18 cellular contexts compared by ENCODE assay signal in the genomic region with DNA sequence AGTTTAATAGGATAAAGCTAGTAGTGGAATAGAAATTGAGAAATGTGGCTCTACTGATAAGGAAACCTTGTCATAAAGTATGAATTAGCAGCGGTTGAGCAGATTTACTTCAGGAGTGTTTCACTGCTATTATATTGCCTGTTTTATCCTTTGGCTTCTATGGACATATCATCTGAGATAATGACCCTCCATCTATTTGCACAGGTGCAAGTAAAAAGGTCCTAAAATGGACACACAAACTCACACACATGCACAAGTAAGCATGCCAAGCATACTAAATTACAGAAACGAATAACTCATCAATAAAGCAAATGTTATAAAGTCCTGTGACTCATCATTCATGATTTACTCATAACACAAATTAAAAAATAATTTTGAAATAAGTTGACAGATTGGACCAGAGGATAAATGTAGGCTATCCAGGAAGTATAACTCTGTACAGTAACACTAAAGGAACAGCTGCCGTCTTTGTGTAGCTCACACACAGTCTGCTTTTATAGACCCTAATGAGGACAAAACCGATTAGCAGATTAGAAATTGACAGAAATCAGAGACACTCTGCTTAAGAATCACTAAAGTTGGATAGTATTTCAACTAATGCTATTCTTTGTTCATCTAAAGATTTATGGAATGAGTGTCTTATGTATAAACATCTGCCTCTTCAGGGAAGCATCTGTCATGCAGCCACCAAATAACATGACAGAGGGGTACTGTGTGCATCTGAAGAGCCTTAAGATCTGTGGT.
DNase-seq lines count a peak whose midpoint lies in the region.
"Had no signal": no experiment of that assay in that cellular context is flagged by ENCODE, and none has a peak within 500 bp of the region (broad histone marks: within the 10 kb centered on the region; RNA-seq: fewer than 3 reads in every experiment).

No MANE protein-coding gene starts in this region.

- H3K27me3 Mint-ChIP-seq in CD8-positive, alpha-beta memory T cell = no peaks in the 10 kb centered on the region
- H3K27me3 Mint-ChIP-seq: activated CD8-positive, alpha-beta T cell treated with anti-CD3 and anti-CD28 coated beads for 36 hours had no signal

- no peak overlapping the region for H3K27ac ChIP-seq in CD8-positive, alpha-beta memory T cell (ENCODE audit: low read depth, low read length)
- H3K27ac ChIP-seq: neural progenitor cell, right atrium auricular region, stomach, VCaP had no signal

- CTCF ChIA-PET in CD8-positive, alpha-beta memory T cell (lab: Charles Lee) = no interaction called here

- H3K36me3 Mint-ChIP-seq in CD8-positive, alpha-beta memory T cell = no peaks in the 10 kb centered on the region

- no peak overlapping the region for H3K27ac Mint-ChIP-seq in CD8-positive, alpha-beta memory T cell
- H3K27ac Mint-ChIP-seq: activated CD8-positive, alpha-beta T cell treated with anti-CD3 and anti-CD28 coated beads for 36 hours; neural progenitor cell had no signal

- H3K4me1 Mint-ChIP-seq in CD8-positive, alpha-beta memory T cell = no peaks in the 10 kb centered on the region
- H3K4me1 Mint-ChIP-seq: neural progenitor cell had no signal

- H3K4me3 ChIP-seq in CD8-positive, alpha-beta memory T cell (ENCODE audit: low read length) = no peak overlapping the region
- H3K4me3 ChIP-seq: neural progenitor cell, right atrium auricular region, stomach had no signal

- H3K36me3 ChIP-seq in CD8-positive, alpha-beta memory T cell (ENCODE audit: insufficient read depth, low read length) = no peaks in the 10 kb centered on the region
- H3K36me3 ChIP-seq: neural progenitor cell, right atrium auricular region, stomach had no signal

- H3K4me1 ChIP-seq in CD8-positive, alpha-beta memory T cell (ENCODE audit: insufficient read depth, low read length) = no peaks in the 10 kb centered on the region
- H3K4me1 ChIP-seq: neural progenitor cell, right atrium auricular region, stomach had no signal

- intact Hi-C loops in head of caudate nucleus (cut with DNase I) = no loop called here

- H3K4me3 Mint-ChIP-seq in CD8-positive, alpha-beta memory T cell = no peak overlapping the region
- H3K4me3 Mint-ChIP-seq: activated CD8-positive, alpha-beta T cell treated with anti-CD3 and anti-CD28 coated beads for 36 hours; neural progenitor cell had no signal

- H3K9me3 ChIP-seq in CD8-positive, alpha-beta memory T cell (ENCODE audit: low read length) = no peaks in the 10 kb centered on the region
- H3K9me3 ChIP-seq: right atrium auricular region, stomach had no signal

- POLR2A ChIA-PET in CD8-positive, alpha-beta memory T cell (lab: Charles Lee) = no interaction called here

- DNase-seq in D341Med (ENCODE audit: low spot score) (peak; percentile 49), NCI-H1436 (lab: John Stamatoyannopoulos, UW) (peak; percentile 49), NCI-H2196 treated with DMSO at 0.1 percent for 48 hours (lab: John Stamatoyannopoulos, UW; ENCODE audit: unreplicated experiment) (peak; percentile 72), SHP77 (lab: John Stamatoyannopoulos, UW) (peak; percentile 89 to 93), head of caudate nucleus (no peak), dermis blood vessel endothelial cell (no peak), NCI-H128 (lab: John Stamatoyannopoulos, UW; ENCODE audit: unreplicated experiment) (no peak)
- DNase-seq in CD8-positive, alpha-beta memory T cell = no peak
- DNase-seq: activated CD8-positive, alpha-beta T cell treated with anti-CD3 and anti-CD28 coated beads for 36 hours; effector CD8-positive, alpha-beta T cell; Kasumi-1; kidney glomerular epithelial cell; NCI-H526 treated with DMSO at 0.1 percent for 48 hours; RPMI8226; stomach had no signal

- no peaks in the 10 kb centered on the region for H3K27me3 ChIP-seq in CD8-positive, alpha-beta memory T cell (ENCODE audit: insufficient read depth, low read length, poor library complexity, severe bottlenecking)
- H3K27me3 ChIP-seq: neural progenitor cell, right atrium auricular region, stomach had no signal

- H3K9me3 Mint-ChIP-seq in CD8-positive, alpha-beta memory T cell = peaks cover 7 to 15% (median 12%) of the 10 kb centered on the region in 5 donors
- H3K9me3 Mint-ChIP-seq: neural progenitor cell had no signal

Comparison
In these comparisons a context has a peak if more than half of its experiments do, and no peak if none do; other contexts are left out.
1. DNase-seq: peak in D341Med (single experiment), NCI-H1436 (single experiment), NCI-H2196 treated with DMSO at 0.1 percent for 48 hours (single experiment) and SHP77 (2 of 2); none in head of caudate nucleus (0 of 42), dermis blood vessel endothelial cell (single experiment), NCI-H128 (single experiment) and CD8-positive, alpha-beta memory T cell (0 of 5).